In the genomic region with DNA sequence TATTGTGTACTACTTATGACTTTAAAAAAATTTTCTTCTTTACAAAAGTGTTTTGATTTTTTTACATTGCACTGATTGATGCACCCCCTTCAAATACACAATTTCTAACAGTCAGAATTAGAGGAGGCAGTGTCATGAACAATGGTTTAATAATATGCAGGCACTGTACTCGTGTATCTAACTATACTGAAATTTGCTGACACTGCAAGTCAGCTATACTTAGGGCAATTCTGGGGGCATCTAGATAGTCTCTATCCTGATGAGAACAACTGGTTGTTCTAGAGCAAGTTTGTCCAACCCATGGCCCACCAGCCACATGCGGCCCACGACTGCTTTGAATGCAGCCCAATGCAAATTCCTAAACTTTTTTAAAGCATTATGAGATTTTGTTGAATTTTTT, we compare ENCODE assay signal across 29 cellular contexts.
"Had no signal": no experiment of that assay in that cellular context is flagged by ENCODE, and none has a peak within 500 bp of the region (broad histone marks: within the 10 kb centered on the region; RNA-seq: fewer than 3 reads in every experiment).

No MANE protein-coding gene starts in this region.

- H3K36me3 ChIP-seq: neutrophil, pancreas, prostate gland, spleen, stomach, thoracic aorta, thyroid gland, tibial nerve, upper lobe of left lung, uterus had no signal

- H3K4me1 ChIP-seq: pancreas, prostate gland, spleen, stomach, thyroid gland, upper lobe of left lung, uterus had no signal

- H3K27me3 ChIP-seq: neutrophil, pancreas, spleen, stomach, thyroid gland, tibial nerve, upper lobe of left lung, uterus had no signal

- H3K4me3 Mint-ChIP-seq: naive B cell; naive thymus-derived CD8-positive, alpha-beta T cell; natural killer cell treated with Interleukin-12 subunit alpha and Interleukin-12 subunit beta and Interleukin-15 and Interleukin-18, amount 100 ng/mL, for 72 hours; nephron progenitor cell; neural crest cell; stimulated activated naive B cell treated with anti-CD40 and anti-IgM and Interleukin-4, amounts not matched to agents 10 μg/mL and 1 μg/mL and 100 μg/mL, for 72 hours; stimulated activated naive CD8-positive, alpha-beta T cell treated with anti-CD3 and anti-CD28 coated beads, Interleukin-15, Interleukin-2, amounts not matched to agents 100 ng/mL and 50 ng/mL, for 24 hours had no signal

- H3K4me1 Mint-ChIP-seq: naive B cell; naive thymus-derived CD8-positive, alpha-beta T cell had no signal

- ATAC-seq: naive thymus-derived CD8-positive, alpha-beta T cell; natural killer cell treated with Interleukin-12 subunit alpha and Interleukin-12 subunit beta and Interleukin-15 and Interleukin-18, amount 100 ng/mL, for 72 hours; pancreas; right cardiac atrium; sciatic nerve; stimulated activated naive B cell treated with anti-CD40 and anti-IgM and Interleukin-4, amounts not matched to agents 10 μg/mL and 1 μg/mL and 100 μg/mL, for 72 hours had no signal

- H3K4me3 ChIP-seq: pancreas, prostate gland, skin epidermis, smooth muscle cell, spleen, stomach, thoracic aorta, thyroid gland, tibial nerve, upper lobe of left lung, uterus had no signal

- H3K36me3 Mint-ChIP-seq: naive B cell; naive thymus-derived CD8-positive, alpha-beta T cell; natural killer cell treated with Interleukin-12 subunit alpha and Interleukin-12 subunit beta and Interleukin-15 and Interleukin-18, amount 100 ng/mL, for 72 hours; stimulated activated naive B cell treated with anti-CD40 and anti-IgM and Interleukin-4, amounts not matched to agents 10 μg/mL and 1 μg/mL and 100 μg/mL, for 72 hours had no signal

- H3K4me2 ChIP-seq: smooth muscle cell had no signal

- H3K9me3 ChIP-seq: neutrophil, pancreas, prostate gland, spleen, stomach, thoracic aorta, thyroid gland, tibial nerve, upper lobe of left lung, uterus had no signal

- H3K9me3 Mint-ChIP-seq: stimulated activated naive CD8-positive, alpha-beta T cell treated with anti-CD3 and anti-CD28 coated beads, Interleukin-15, Interleukin-2, amounts not matched to agents 100 ng/mL and 50 ng/mL, for 24 hours had no signal

- H3K27ac Mint-ChIP-seq: naive B cell; naive thymus-derived CD8-positive, alpha-beta T cell; natural killer cell treated with Interleukin-12 subunit alpha and Interleukin-12 subunit beta and Interleukin-15 and Interleukin-18, amount 100 ng/mL, for 72 hours; stimulated activated naive B cell treated with anti-CD40 and anti-IgM and Interleukin-4, amounts not matched to agents 10 μg/mL and 1 μg/mL and 100 μg/mL, for 72 hours; stimulated activated naive CD8-positive, alpha-beta T cell treated with anti-CD3 and anti-CD28 coated beads, Interleukin-15, Interleukin-2, amounts not matched to agents 100 ng/mL and 50 ng/mL, for 24 hours had no signal

- H3K27me3 Mint-ChIP-seq: natural killer cell treated with Interleukin-12 subunit alpha and Interleukin-12 subunit beta and Interleukin-15 and Interleukin-18, amount 100 ng/mL, for 72 hours; stimulated activated naive B cell treated with anti-CD40 and anti-IgM and Interleukin-4, amounts not matched to agents 10 μg/mL and 1 μg/mL and 100 μg/mL, for 72 hours; stimulated activated naive CD8-positive, alpha-beta T cell treated with anti-CD3 and anti-CD28 coated beads, Interleukin-15, Interleukin-2, amounts not matched to agents 100 ng/mL and 50 ng/mL, for 24 hours had no signal

- H3K27ac ChIP-seq: neutrophil, pancreas, prostate gland, skin epidermis, spleen, stomach, thoracic aorta, thyroid gland, tibial nerve, upper lobe of left lung, uterus had no signal

- FAIRE-seq: pancreas had no signal

- DNase-seq: naive B cell; naive thymus-derived CD8-positive, alpha-beta T cell; nephron progenitor cell; nucleus accumbens; pancreas; right cardiac atrium; spleen; stimulated activated CD4-positive, alpha-beta T cell treated with anti-CD3 and anti-CD28 coated beads, Interleukin-12 subunit alpha, Interleukin-12 subunit beta, amount 100 ng/mL, for 4 hours; stimulated activated CD4-positive, alpha-beta T cell treated with anti-CD3 and anti-CD28 coated beads, Interleukin-1b, Interleukin-23, amount 100 ng/mL, for 48 hours; stimulated activated CD4-positive, alpha-beta T cell treated with anti-CD3 and anti-CD28 coated beads, Interleukin-4, amount 100 ng/mL, for 1 hour; stimulated activated CD4-positive, alpha-beta T cell treated with anti-CD3 and anti-CD28 coated beads, Interleukin-4, amount 100 ng/mL, for 4 hours; stimulated activated CD8-positive, alpha-beta memory T cell treated with anti-CD3 and anti-CD28 coated beads, Interleukin-4, amount 100 ng/mL, for 48 hours; stimulated activated naive B cell treated with anti-CD40 and anti-IgM and Interleukin-4, amounts not matched to agents 10 μg/mL and 1 μg/mL and 100 μg/mL, for 72 hours; stimulated activated naive CD4-positive, alpha-beta T cell treated with Interleukin-2 at 50 U/mL for 16 hours; stomach; thyroid gland; trophoblast cell; upper lobe of left lung; uterus had no signal
